1 cellular context compared by ENCODE assay signal in the genomic region with DNA sequence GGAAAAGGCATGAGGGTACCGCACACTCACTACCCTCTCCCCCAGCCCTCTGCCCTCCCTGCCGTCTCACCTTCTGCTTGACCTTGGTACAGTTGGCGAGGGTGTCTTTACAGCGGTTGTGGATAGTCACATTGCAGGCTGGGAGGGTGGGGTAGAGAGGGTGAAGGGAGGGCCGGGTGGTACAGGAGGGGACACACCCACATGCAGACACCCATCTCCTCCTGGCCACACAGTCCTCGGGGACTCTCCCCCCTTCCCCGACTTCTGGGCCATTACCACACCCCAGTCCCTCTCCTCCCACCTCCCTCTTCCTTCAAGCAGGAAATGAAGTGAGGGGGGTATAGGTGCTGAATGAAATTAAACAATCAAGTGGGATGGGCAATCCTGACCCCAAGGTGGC.
TF ChIP-seq lines count a peak whose summit lies in the region.

No MANE protein-coding gene starts in this region.

TF ChIP-seq in HepG2, 621 proteins besides CTCF, POLR2A, EP300 and RAD21:
- TF ChIP-seq, protein P1, sequence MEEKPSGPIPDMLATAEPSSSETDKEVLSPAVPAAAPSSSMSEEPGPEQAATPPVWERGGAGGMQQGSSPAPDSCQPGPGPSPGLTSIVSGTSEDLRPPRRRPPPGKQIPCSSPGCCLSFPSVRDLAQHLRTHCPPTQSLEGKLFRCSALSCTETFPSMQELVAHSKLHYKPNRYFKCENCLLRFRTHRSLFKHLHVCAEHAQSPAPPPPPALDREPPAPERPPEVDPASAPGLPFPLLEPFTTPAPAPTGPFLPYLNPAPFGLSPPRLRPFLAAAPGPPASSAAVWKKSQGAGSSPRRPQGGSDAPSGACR (CRISPR knock-in tag; IDR thresholded peaks at IDR 0.05): peak; percentile 45; the same call in 1 of the 2 replicates
- TF ChIP-seq ZMYM3 (CRISPR knock-in tag; IDR thresholded peaks at IDR 0.05) (no peak), AGO1 (IDR thresholded peaks at IDR 0.05; ENCODE audit: low read depth, low read length, poor library complexity, severe bottlenecking) (no peak), ZNF556 (CRISPR knock-in tag; IDR thresholded peaks at IDR 0.05; ENCODE audit: borderline replicate concordance) (0 out of 2 replicates have a peak, but pooled peaks have one; percentile 10), TCF12 (IDR thresholded peaks at IDR 0.05) (no peak), TCF12 (CRISPR knock-in tag; IDR thresholded peaks at IDR 0.05) (peak; percentile 9; the same call in 1 of the 2 replicates), ZNF563 (CRISPR knock-in tag; IDR thresholded peaks at IDR 0.05) (peak; percentile 12; the same call in 1 of the 2 replicates)
- TF ChIP-seq, protein P2, sequence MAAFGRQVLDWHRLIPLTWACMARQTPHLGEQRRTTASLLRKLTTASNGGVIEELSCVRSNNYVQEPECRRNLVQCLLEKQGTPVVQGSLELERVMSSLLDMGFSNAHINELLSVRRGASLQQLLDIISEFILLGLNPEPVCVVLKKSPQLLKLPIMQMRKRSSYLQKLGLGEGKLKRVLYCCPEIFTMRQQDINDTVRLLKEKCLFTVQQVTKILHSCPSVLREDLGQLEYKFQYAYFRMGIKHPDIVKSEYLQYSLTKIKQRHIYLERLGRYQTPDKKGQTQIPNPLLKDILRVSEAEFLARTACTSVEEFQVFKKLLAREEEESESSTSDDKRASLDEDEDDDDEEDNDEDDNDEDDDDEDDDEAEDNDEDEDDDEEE (CRISPR knock-in tag; IDR thresholded peaks at IDR 0.05): 0 out of 2 replicates have a peak, but pooled peaks have one; percentile 20
- TF ChIP-seq, protein P3, sequence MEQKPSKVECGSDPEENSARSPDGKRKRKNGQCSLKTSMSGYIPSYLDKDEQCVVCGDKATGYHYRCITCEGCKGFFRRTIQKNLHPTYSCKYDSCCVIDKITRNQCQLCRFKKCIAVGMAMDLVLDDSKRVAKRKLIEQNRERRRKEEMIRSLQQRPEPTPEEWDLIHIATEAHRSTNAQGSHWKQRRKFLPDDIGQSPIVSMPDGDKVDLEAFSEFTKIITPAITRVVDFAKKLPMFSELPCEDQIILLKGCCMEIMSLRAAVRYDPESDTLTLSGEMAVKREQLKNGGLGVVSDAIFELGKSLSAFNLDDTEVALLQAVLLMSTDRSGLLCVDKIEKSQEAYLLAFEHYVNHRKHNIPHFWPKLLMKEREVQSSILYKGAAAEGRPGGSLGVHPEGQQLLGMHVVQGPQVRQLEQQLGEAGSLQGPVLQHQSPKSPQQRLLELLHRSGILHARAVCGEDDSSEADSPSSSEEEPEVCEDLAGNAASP (CRISPR knock-in tag; IDR thresholded peaks at IDR 0.05; ENCODE audit: borderline replicate concordance): no peak
- TF ChIP-seq, protein P4, sequence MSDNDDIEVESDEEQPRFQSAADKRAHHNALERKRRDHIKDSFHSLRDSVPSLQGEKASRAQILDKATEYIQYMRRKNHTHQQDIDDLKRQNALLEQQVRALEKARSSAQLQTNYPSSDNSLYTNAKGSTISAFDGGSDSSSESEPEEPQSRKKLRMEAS (IDR thresholded peaks at IDR 0.05): no peak
- TF ChIP-seq, protein P5, sequence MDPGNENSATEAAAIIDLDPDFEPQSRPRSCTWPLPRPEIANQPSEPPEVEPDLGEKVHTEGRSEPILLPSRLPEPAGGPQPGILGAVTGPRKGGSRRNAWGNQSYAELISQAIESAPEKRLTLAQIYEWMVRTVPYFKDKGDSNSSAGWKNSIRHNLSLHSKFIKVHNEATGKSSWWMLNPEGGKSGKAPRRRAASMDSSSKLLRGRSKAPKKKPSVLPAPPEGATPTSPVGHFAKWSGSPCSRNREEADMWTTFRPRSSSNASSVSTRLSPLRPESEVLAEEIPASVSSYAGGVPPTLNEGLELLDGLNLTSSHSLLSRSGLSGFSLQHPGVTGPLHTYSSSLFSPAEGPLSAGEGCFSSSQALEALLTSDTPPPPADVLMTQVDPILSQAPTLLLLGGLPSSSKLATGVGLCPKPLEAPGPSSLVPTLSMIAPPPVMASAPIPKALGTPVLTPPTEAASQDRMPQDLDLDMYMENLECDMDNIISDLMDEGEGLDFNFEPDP (CRISPR knock-in tag; conservative IDR thresholded peaks at IDR 0.05): 0 out of 2 replicates have a peak, but pooled peaks have one; percentile 84
- TF ChIP-seq, protein P6, sequence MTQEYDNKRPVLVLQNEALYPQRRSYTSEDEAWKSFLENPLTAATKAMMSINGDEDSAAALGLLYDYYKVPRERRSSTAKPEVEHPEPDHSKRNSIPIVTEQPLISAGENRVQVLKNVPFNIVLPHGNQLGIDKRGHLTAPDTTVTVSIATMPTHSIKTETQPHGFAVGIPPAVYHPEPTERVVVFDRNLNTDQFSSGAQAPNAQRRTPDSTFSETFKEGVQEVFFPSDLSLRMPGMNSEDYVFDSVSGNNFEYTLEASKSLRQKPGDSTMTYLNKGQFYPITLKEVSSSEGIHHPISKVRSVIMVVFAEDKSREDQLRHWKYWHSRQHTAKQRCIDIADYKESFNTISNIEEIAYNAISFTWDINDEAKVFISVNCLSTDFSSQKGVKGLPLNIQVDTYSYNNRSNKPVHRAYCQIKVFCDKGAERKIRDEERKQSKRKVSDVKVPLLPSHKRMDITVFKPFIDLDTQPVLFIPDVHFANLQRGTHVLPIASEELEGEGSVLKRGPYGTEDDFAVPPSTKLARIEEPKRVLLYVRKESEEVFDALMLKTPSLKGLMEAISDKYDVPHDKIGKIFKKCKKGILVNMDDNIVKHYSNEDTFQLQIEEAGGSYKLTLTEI (CRISPR knock-in tag; conservative IDR thresholded peaks at IDR 0.05): no peak
